Comparison of ENCODE assay signal across 7 cellular contexts in genomic region chr5:36713541-36713940, GRCh38.
"Had no signal": no experiment of that assay in that cellular context is flagged by ENCODE, and none has a peak within 500 bp of the region (broad histone marks: within the 10 kb centered on the region; RNA-seq: fewer than 3 reads in every experiment).

No MANE protein-coding gene starts in this region.

- DNase-seq: IMR-90, KBM-7, KG1 had no signal

- H3K27me3 Mint-ChIP-seq: IgD-negative memory B cell had no signal

- ATAC-seq: HepG2, K562 had no signal

- H3K27ac ChIP-seq: HL-60 had no signal

- H3K4me3 ChIP-seq: K562 had no signal

- H3K4me3 Mint-ChIP-seq: IgD-negative memory B cell had no signal

- H3K27ac Mint-ChIP-seq: IgD-negative memory B cell had no signal
